In genomic region chr17:82351713-82352488, GRCh38 we compare ENCODE assay signal across 2 cellular contexts.
A peak's percentile ranks its signal among the peaks of the same experiment; 100 is the strongest.
TF ChIP-seq lines count a peak whose summit lies in the region.

No MANE protein-coding gene starts in this region.

TF ChIP-seq in HEK293T, 16 proteins besides CTCF, POLR2A, EP300 and RAD21:
- TF ChIP-seq FOXA1 (IDR thresholded peaks at IDR 0.05) (no peak), SP1 (IDR thresholded peaks at IDR 0.05) (no peak)

TF ChIP-seq in WTC11, 78 proteins besides CTCF, POLR2A, EP300 and RAD21:
- TF ChIP-seq GABPB1 (CRISPR knock-in tag; IDR thresholded peaks at IDR 0.05) (peak; percentile 63; the same call in 1 of the 2 replicates), MYBL2 (CRISPR knock-in tag; IDR thresholded peaks at IDR 0.05) (no peak), HMGA2 (CRISPR knock-in tag; IDR thresholded peaks at IDR 0.05) (no peak), ZNF423 (CRISPR knock-in tag; IDR thresholded peaks at IDR 0.05) (peak; percentile 30; the same call in 1 of the 2 replicates), ETV6 (CRISPR knock-in tag; IDR thresholded peaks at IDR 0.05) (no peak), TEAD1 (CRISPR knock-in tag; IDR thresholded peaks at IDR 0.05) (no peak), TP53 (CRISPR knock-in tag; IDR thresholded peaks at IDR 0.05) (no peak), AR (CRISPR knock-in tag; IDR thresholded peaks at IDR 0.05) (no peak), ZSCAN18 (CRISPR knock-in tag; IDR thresholded peaks at IDR 0.05) (no peak), MAX (CRISPR knock-in tag; IDR thresholded peaks at IDR 0.05) (peak; percentile 41; the same call in 1 of the 2 replicates), FOXP4 (CRISPR knock-in tag; IDR thresholded peaks at IDR 0.05) (no peak)
